In the genomic region with DNA sequence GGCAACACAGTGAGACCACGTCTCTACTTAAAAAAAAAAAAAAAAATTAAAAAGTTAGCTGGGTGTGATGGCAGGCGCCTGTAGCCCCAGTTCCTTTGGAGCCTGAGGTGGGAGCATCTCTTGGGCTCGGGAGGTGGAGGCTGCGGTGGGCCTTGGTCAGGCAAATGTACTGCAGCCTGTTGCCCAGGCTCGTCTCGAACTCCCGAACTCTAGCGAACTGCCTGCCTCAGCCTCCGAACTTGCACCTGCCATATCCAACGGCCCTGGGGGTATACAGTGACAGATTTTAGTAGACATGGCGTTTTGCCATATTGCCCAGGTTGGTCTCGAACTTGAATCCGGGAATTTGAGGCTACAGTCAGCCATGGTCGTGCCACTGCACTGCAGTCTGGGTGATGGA, we compare ENCODE assay signal across 1 cellular context.
TF ChIP-seq lines count a peak whose summit lies in the region.

No MANE protein-coding gene starts in this region.

TF ChIP-seq in K562, 482 proteins besides CTCF, POLR2A, EP300 and RAD21 (continued from another document):
- no peak for TF ChIP-seq CHD7 (IDR thresholded peaks at IDR 0.05; ENCODE audit: low read depth, low read length)
- TF ChIP-seq, protein P1, sequence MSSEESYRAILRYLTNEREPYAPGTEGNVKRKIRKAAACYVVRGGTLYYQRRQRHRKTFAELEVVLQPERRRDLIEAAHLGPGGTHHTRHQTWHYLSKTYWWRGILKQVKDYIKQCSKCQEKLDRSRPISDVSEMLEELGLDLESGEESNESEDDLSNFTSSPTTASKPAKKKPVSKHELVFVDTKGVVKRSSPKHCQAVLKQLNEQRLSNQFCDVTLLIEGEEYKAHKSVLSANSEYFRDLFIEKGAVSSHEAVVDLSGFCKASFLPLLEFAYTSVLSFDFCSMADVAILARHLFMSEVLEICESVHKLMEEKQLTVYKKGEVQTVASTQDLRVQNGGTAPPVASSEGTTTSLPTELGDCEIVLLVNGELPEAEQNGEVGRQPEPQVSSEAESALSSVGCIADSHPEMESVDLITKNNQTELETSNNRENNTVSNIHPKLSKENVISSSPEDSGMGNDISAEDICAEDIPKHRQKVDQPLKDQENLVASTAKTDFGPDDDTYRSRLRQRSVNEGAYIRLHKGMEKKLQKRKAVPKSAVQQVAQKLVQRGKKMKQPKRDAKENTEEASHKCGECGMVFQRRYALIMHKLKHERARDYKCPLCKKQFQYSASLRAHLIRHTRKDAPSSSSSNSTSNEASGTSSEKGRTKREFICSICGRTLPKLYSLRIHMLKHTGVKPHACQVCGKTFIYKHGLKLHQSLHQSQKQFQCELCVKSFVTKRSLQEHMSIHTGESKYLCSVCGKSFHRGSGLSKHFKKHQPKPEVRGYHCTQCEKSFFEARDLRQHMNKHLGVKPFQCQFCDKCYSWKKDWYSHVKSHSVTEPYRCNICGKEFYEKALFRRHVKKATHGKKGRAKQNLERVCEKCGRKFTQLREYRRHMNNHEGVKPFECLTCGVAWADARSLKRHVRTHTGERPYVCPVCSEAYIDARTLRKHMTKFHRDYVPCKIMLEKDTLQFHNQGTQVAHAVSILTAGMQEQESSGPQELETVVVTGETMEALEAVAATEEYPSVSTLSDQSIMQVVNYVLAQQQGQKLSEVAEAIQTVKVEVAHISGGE (CRISPR knock-in tag; IDR thresholded peaks at IDR 0.05) = no peak
